ENCODE assay signal across 17 cellular contexts in the genomic region with DNA sequence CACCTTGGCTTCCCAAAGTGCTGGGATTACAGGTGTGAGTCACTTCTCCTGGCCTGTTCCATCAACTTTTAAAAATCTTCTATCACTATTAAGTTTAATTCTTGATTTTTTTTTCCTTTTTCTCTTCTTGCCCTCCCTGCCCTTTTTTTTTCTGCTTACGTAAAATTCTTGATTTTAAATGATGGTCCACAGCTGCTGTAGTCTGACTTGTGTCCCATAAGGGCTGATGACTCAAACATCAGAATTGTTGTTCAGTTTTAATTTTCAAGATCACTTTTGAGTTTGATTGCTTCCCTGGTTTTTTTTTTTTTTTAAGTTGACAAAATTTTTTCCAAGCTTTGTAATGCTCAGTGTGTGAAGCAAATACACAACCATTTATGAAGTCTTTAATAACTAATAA.
DNase-seq lines count a peak whose midpoint lies in the region; ATAC-seq and TF ChIP-seq lines count a peak whose summit lies in the region.
"Had no signal": no experiment of that assay in that cellular context is flagged by ENCODE, and none has a peak within 500 bp of the region (broad histone marks: within the 10 kb centered on the region; RNA-seq: fewer than 3 reads in every experiment).

No MANE protein-coding gene starts in this region.

- H3K36me3 ChIP-seq in left ventricle myocardium inferior = peaks cover 12% of the 10 kb centered on the region
- no peaks in the 10 kb centered on the region for H3K36me3 ChIP-seq in HAP-1 (replicated peaks)

- H3K27me3 ChIP-seq in left ventricle myocardium inferior (ENCODE audit: low read depth) (no peaks in the 10 kb centered on the region), HAP-1 (ENCODE audit: low read depth) (no peaks in the 10 kb centered on the region)

- H3K9me3 Mint-ChIP-seq in activated T-helper 17 cell treated with anti-CD3 and anti-CD28 coated beads, Interleukin-2, amount 50 U/mL, for 72 hours = no peaks in the 10 kb centered on the region
- H3K9me3 Mint-ChIP-seq in Calu3 (ENCODE audit: low read depth, unreplicated experiment) (no peaks in the 10 kb centered on the region), endothelial cell (ENCODE audit: unreplicated experiment) (no peaks in the 10 kb centered on the region)
- H3K9me3 Mint-ChIP-seq: T-helper 2 cell treated with Interferon-gamma antibody and Interleukin-4, amounts not matched to agents 5 μg/mL and 100 μg/mL, for 36 hours had no signal

- TF ChIP-seq CTCF in left ventricle myocardium inferior (IDR thresholded peaks at IDR 0.05; ENCODE audit: borderline replicate concordance) = no peak
- no peak for TF ChIP-seq CTCF in Calu3 (IDR thresholded peaks at IDR 0.05; ENCODE audit: unreplicated experiment)
- no peak for TF ChIP-seq CTCF in endothelial cell (IDR thresholded peaks at IDR 0.05; ENCODE audit: unreplicated experiment)

- in situ Hi-C loops in HAP-1 (cut with MboI; ENCODE audit: low sequenced_read_pairs) = no loop called here

- H3K4me1 Mint-ChIP-seq in activated T-helper 17 cell treated with anti-CD3 and anti-CD28 coated beads, Interleukin-2, amount 50 U/mL, for 72 hours = peaks cover 18% of the 10 kb centered on the region
- H3K4me1 Mint-ChIP-seq in Calu3 (ENCODE audit: low read depth, unreplicated experiment) = peaks cover 21% of the 10 kb centered on the region
- H3K4me1 Mint-ChIP-seq in endothelial cell (ENCODE audit: unreplicated experiment) = no peaks in the 10 kb centered on the region

- peak overlapping the region; percentile 51 for H3K27ac ChIP-seq in left ventricle myocardium inferior (replicated peaks)

- intact Hi-C loops in Right ventricle myocardium inferior (cut with DNase I) = no loop called here
- intact Hi-C loops in cardiac septum (cut with DNase I) = no loop called here
- intact Hi-C loops in left ventricle myocardium inferior (cut with micrococcal nuclease) = no loop called here
- intact Hi-C loops in Calu3 (cut with micrococcal nuclease; ENCODE audit: unreplicated experiment) = no loop called here

- no peak overlapping the region for H3K4me3 ChIP-seq in left ventricle myocardium inferior
- no peak overlapping the region for H3K4me3 ChIP-seq in HAP-1

- no peak overlapping the region for H3K4me3 Mint-ChIP-seq in activated T-helper 17 cell treated with anti-CD3 and anti-CD28 coated beads, Interleukin-2, amount 50 U/mL, for 72 hours
- no peak overlapping the region for H3K4me3 Mint-ChIP-seq in Calu3 (ENCODE audit: low read depth, unreplicated experiment)
- H3K4me3 Mint-ChIP-seq in endothelial cell (ENCODE audit: unreplicated experiment) = no peak overlapping the region
- H3K4me3 Mint-ChIP-seq: activated CD4-positive, alpha-beta T cell treated with anti-CD3 and anti-CD28 coated beads for 36 hours; T-helper 2 cell treated with Interferon-gamma antibody and Interleukin-4, amounts not matched to agents 5 μg/mL and 100 μg/mL, for 36 hours had no signal

- CTCF ChIA-PET in Calu3 (lab: Charles Lee) = no interaction called here

- peaks cover 17% of the 10 kb centered on the region for H3K36me3 Mint-ChIP-seq in activated T-helper 17 cell treated with anti-CD3 and anti-CD28 coated beads, Interleukin-2, amount 50 U/mL, for 72 hours (ENCODE audit: low read depth)
- peaks cover 9% of the 10 kb centered on the region for H3K36me3 Mint-ChIP-seq in Calu3 (ENCODE audit: insufficient read depth, unreplicated experiment)
- no peaks in the 10 kb centered on the region for H3K36me3 Mint-ChIP-seq in endothelial cell (ENCODE audit: low read depth, unreplicated experiment)

- no TSS peak for BruUV-seq in Calu3 (replicated peaks; lab: Mats Ljungman, UMichigan)

- no peak for DNase-seq in Right ventricle myocardium inferior (ENCODE audit: missing footprints)
- DNase-seq in cardiac septum (ENCODE audit: low spot score) = no peak
- no peak for DNase-seq in left ventricle myocardium inferior
- no peak for DNase-seq in HAP-1 (ENCODE audit: low spot score in 2 of 2)
- no peak for DNase-seq in Calu3
- no peak for DNase-seq in endothelial cell (ENCODE audit: low spot score)
- DNase-seq in retina = no peak
- DNase-seq: activated CD4-positive, alpha-beta T cell treated with anti-CD3 and anti-CD28 coated beads for 36 hours; caudate nucleus; COR-L47; GDM1; H7; head of caudate nucleus; occipital lobe; trophoblast cell had no signal

- H3K27ac Mint-ChIP-seq in activated T-helper 17 cell treated with anti-CD3 and anti-CD28 coated beads, Interleukin-2, amount 50 U/mL, for 72 hours = peak overlapping the region; percentile 49
- H3K27ac Mint-ChIP-seq in Calu3 (ENCODE audit: unreplicated experiment) = no peak overlapping the region
- no peak overlapping the region for H3K27ac Mint-ChIP-seq in endothelial cell (ENCODE audit: unreplicated experiment)
- H3K27ac Mint-ChIP-seq: T-helper 2 cell treated with Interferon-gamma antibody and Interleukin-4, amounts not matched to agents 5 μg/mL and 100 μg/mL, for 36 hours had no signal

- no peaks in the 10 kb centered on the region for H3K9me3 ChIP-seq in left ventricle myocardium inferior (replicated peaks)
- no peaks in the 10 kb centered on the region for H3K9me3 ChIP-seq in HAP-1

- peak; percentile 81 for ATAC-seq in Right ventricle myocardium inferior
- no peak for ATAC-seq in activated T-helper 17 cell treated with anti-CD3 and anti-CD28 coated beads, Interleukin-2, amount 50 U/mL, for 72 hours (replicated peaks)
- ATAC-seq: activated CD4-positive, alpha-beta T cell treated with anti-CD3 and anti-CD28 coated beads for 36 hours had no signal

- no peaks in the 10 kb centered on the region for H3K27me3 Mint-ChIP-seq in activated T-helper 17 cell treated with anti-CD3 and anti-CD28 coated beads, Interleukin-2, amount 50 U/mL, for 72 hours
- H3K27me3 Mint-ChIP-seq in Calu3 (ENCODE audit: unreplicated experiment) (no peaks in the 10 kb centered on the region), endothelial cell (ENCODE audit: unreplicated experiment) (no peaks in the 10 kb centered on the region)
- H3K27me3 Mint-ChIP-seq: activated CD4-positive, alpha-beta T cell treated with anti-CD3 and anti-CD28 coated beads for 36 hours had no signal

- H3K4me1 ChIP-seq in left ventricle myocardium inferior (peaks cover 18% of the 10 kb centered on the region), HAP-1 (peaks cover 15% of the 10 kb centered on the region; the same call in 1 of the 2 replicates)
